8 cellular contexts compared by ENCODE assay signal in genomic region chr19:13181747-13182388, GRCh38. TPM values are rescaled to one million over a fixed set of nuclear protein-coding genes. Genes with fewer than 3 reads are reported as not detected.
A peak's percentile ranks its signal among the peaks of the same experiment; 100 is the strongest.
DNase-seq lines count a peak whose midpoint lies in the region; ATAC-seq lines count a peak whose summit lies in the region.

No MANE protein-coding gene starts in this region.

- no peaks in the 10 kb centered on the region for H3K36me3 Mint-ChIP-seq in activated naive CD8-positive, alpha-beta T cell treated with anti-CD3 and anti-CD28 coated beads, Interleukin-2, amount 50 U/mL, for 24 hours (ENCODE audit: low read depth)

- no peaks in the 10 kb centered on the region for H3K9me3 Mint-ChIP-seq in activated naive CD8-positive, alpha-beta T cell treated with anti-CD3 and anti-CD28 coated beads, Interleukin-2, amount 50 U/mL, for 24 hours

- no peaks in the 10 kb centered on the region for H3K27me3 Mint-ChIP-seq in activated naive CD8-positive, alpha-beta T cell treated with anti-CD3 and anti-CD28 coated beads, Interleukin-2, amount 50 U/mL, for 24 hours

- in situ Hi-C loops in G401 (cut with HindIII; ENCODE audit: low sequenced_read_pairs), result no loop called here

- H3K4me1 Mint-ChIP-seq in activated naive CD8-positive, alpha-beta T cell treated with anti-CD3 and anti-CD28 coated beads, Interleukin-2, amount 50 U/mL, for 24 hours, result peaks cover 31% of the 10 kb centered on the region

- DNase-seq in G401 (ENCODE audit: low spot score) (peak; percentile 52), NCI-H1092 (lab: John Stamatoyannopoulos, UW) (peak; percentile 48), inferior parietal cortex (ENCODE audit: extremely low spot score) (peak; percentile 47), GM19240 (ENCODE audit: insufficient read length, low spot score) (no peak), HT-29 (ENCODE audit: low spot score) (no peak), COLO829 (ENCODE audit: low spot score) (no peak)
- DNase-seq in activated naive CD8-positive, alpha-beta T cell treated with anti-CD3 and anti-CD28 coated beads, Interleukin-2, amount 50 U/mL, for 24 hours, result peak; percentile 63
- peak; percentile 57 for DNase-seq in stimulated activated CD8-positive, alpha-beta memory T cell treated with anti-CD3 and anti-CD28 coated beads, Interleukin-4, amount 100 ng/mL, for 24 hours (ENCODE audit: low read depth)

- H3K27ac Mint-ChIP-seq in activated naive CD8-positive, alpha-beta T cell treated with anti-CD3 and anti-CD28 coated beads, Interleukin-2, amount 50 U/mL, for 24 hours, result peak overlapping the region; percentile 84

- peak overlapping the region; percentile 34 for H3K4me3 Mint-ChIP-seq in activated naive CD8-positive, alpha-beta T cell treated with anti-CD3 and anti-CD28 coated beads, Interleukin-2, amount 50 U/mL, for 24 hours

- ATAC-seq in activated naive CD8-positive, alpha-beta T cell treated with anti-CD3 and anti-CD28 coated beads, Interleukin-2, amount 50 U/mL, for 24 hours, result peak; percentile 83

RNA-seq across cellular contexts. Expression of gene IER2, which starts 31.7 kb away (rescaled TPM):
- total RNA-seq in G401 (2014; rRNA removed; shearing (Covaris generic)), result 33.3 and 40.5 TPM in 2 replicates
- 144 and 159 TPM in 2 replicates for total RNA-seq in HT-29 (2014; rRNA removed; shearing (Covaris generic))

RNA-seq across cellular contexts. Expression of gene STX10, which starts 31.7 kb away (rescaled TPM):
- total RNA-seq in G401 (2014; rRNA removed; shearing (Covaris generic)), result 93.4 and 112 TPM in 2 replicates
- 86.0 and 102 TPM in 2 replicates for total RNA-seq in HT-29 (2014; rRNA removed; shearing (Covaris generic))

Comparison
In these comparisons a context has a peak if more than half of its experiments do, and no peak if none do; other contexts are left out.
1. DNase-seq: peak in G401 (single experiment), NCI-H1092 (single experiment), activated naive CD8-positive, alpha-beta T cell treated with anti-CD3 and anti-CD28 coated beads, Interleukin-2, amount 50 U/mL, for 24 hours (single experiment), inferior parietal cortex (single experiment) and stimulated activated CD8-positive, alpha-beta memory T cell treated with anti-CD3 and anti-CD28 coated beads, Interleukin-4, amount 100 ng/mL, for 24 hours (single experiment); none in GM19240 (single experiment), HT-29 (single experiment) and COLO829 (single experiment).